In the genomic region with DNA sequence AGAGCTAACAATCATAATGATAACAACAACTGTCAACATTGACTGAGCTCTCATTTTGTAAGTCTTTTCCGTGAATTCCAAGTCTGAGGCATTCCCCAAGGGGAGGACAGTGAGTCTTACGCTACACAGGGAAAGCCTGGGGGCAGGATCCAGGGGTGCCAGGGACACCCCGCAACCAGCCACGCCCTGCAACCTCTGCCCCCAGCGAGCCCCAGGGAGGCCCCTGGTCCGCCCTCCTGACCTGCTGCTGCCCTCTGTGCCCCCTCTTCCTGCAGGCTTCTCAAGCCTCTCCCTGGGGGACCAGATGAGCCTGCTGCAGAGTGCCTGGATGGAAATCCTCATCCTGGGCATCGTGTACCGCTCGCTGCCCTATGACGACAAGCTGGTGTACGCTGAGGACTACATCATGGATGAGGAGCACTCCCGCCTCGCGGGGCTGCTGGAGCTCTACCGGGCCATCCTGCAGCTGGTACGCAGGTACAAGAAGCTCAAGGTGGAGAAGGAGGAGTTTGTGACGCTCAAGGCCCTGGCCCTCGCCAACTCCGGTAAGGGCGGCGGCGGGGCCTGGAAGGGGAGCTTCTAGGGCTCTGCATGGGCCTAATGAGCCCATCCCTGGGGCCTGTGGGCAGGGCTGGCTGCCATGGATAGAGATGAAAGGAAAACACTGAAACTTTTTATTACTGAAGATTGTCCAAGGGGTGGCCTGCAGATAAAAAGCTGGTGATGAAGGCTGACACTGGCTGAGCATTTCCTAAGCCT, we compare ENCODE assay signal across 18 cellular contexts.
DNase-seq lines count a peak whose midpoint lies in the region; ATAC-seq, FAIRE-seq and TF ChIP-seq lines count a peak whose summit lies in the region.
"Had no signal": no experiment of that assay in that cellular context is flagged by ENCODE, and none has a peak within 500 bp of the region (broad histone marks: within the 10 kb centered on the region; RNA-seq: fewer than 3 reads in every experiment).

No MANE protein-coding gene starts in this region.

- peak overlapping the region; percentile 37 for H2AK5ac ChIP-seq in neuronal stem cell (ENCODE audit: low read depth, low read length)

- H2AFZ ChIP-seq in neuronal stem cell (ENCODE audit: low read length): no peak overlapping the region
- H2AFZ ChIP-seq: GM23248 had no signal

- H3K9me3 ChIP-seq in neuronal stem cell (replicated peaks in 1 of 2; ENCODE audit: control insufficient read depth in 2 of 2, insufficient read depth in 1 of 2, low read depth in 1 of 2, low read length in 2 of 2): no peaks in the 10 kb centered on the region
- H3K9me3 ChIP-seq: A549, HAP-1 had no signal

- H3K27me3 ChIP-seq in H7 (ENCODE audit: control insufficient read depth, insufficient read depth, low read length) (no peaks in the 10 kb centered on the region), bronchial epithelial cell (ENCODE audit: control insufficient read depth, insufficient read depth, low read length) (peaks cover 4% of the 10 kb centered on the region), neuronal stem cell (ENCODE audit: control insufficient read depth in 3 of 3, insufficient read depth in 3 of 3, low read depth in 1 of 3, low read length in 3 of 3) (no peaks in the 10 kb centered on the region)

- WGBS in neuronal stem cell (ENCODE audit: extremely low coverage in 2 of 2, insufficient read length in 2 of 2, insufficient replicate concordance in 1 of 2), 2 donors: no CpG with 5 or more reads among the region's 22 CpGs

- no peak overlapping the region for H4K8ac ChIP-seq in neuronal stem cell (ENCODE audit: low read depth, low read length)

- no peak overlapping the region for H3K14ac ChIP-seq in neuronal stem cell (ENCODE audit: low read length)

- no peak overlapping the region for H3K27ac ChIP-seq in neuronal stem cell (replicated peaks; ENCODE audit: low read length)
- H3K27ac ChIP-seq: A549, GM23248 had no signal

- no peak overlapping the region for H2BK120ac ChIP-seq in neuronal stem cell (ENCODE audit: low read depth, low read length)

- peak overlapping the region; percentile 20 for H4K91ac ChIP-seq in neuronal stem cell (ENCODE audit: low read depth, low read length, poor library complexity)

- no peak overlapping the region for H3K27ac Mint-ChIP-seq in chondrocyte (ENCODE audit: unreplicated experiment)
- H3K27ac Mint-ChIP-seq: CD14-positive monocyte; CD8-positive, alpha-beta T cell; IgD-negative memory B cell had no signal

- no peak overlapping the region for H2BK5ac ChIP-seq in neuronal stem cell (ENCODE audit: low read length)

- no peaks in the 10 kb centered on the region for H3K36me3 ChIP-seq in H7 (replicated peaks; ENCODE audit: control insufficient read depth, insufficient read depth, low read length)
- no peaks in the 10 kb centered on the region for H3K36me3 ChIP-seq in bronchial epithelial cell (ENCODE audit: control insufficient read depth, insufficient read depth, low read length)
- no peaks in the 10 kb centered on the region for H3K36me3 ChIP-seq in neuronal stem cell (replicated peaks in 1 of 2; ENCODE audit: control insufficient read depth in 2 of 2, insufficient read depth in 2 of 2, low read length in 2 of 2)
- H3K36me3 ChIP-seq: HAP-1 had no signal

- H2BK12ac ChIP-seq in neuronal stem cell (ENCODE audit: low read length): no peak overlapping the region

- peaks cover 16% of the 10 kb centered on the region for H3K27me3 Mint-ChIP-seq in chondrocyte (ENCODE audit: low read depth)

- H2BK15ac ChIP-seq in neuronal stem cell (ENCODE audit: low read length): peak overlapping the region; percentile 12

- H3K4me3 Mint-ChIP-seq in chondrocyte (ENCODE audit: unreplicated experiment): no peak overlapping the region
- H3K4me3 Mint-ChIP-seq: CD14-positive monocyte; CD8-positive, alpha-beta T cell; IgD-negative memory B cell had no signal

- H3K36me3 Mint-ChIP-seq in chondrocyte (ENCODE audit: low read depth): no peaks in the 10 kb centered on the region
- H3K36me3 Mint-ChIP-seq: CD14-positive monocyte; CD8-positive, alpha-beta T cell; IgD-negative memory B cell had no signal

- no peaks in the 10 kb centered on the region for H3K79me1 ChIP-seq in neuronal stem cell (ENCODE audit: low read depth, low read length)

- H3K4me3 ChIP-seq in H7 (ENCODE audit: insufficient read depth, low read depth, low read length): no peak overlapping the region
- no peak overlapping the region for H3K4me3 ChIP-seq in bronchial epithelial cell (ENCODE audit: low read depth, low read length)
- H3K4me3 ChIP-seq in neuronal stem cell (ENCODE audit: low read length in 2 of 2): no peak overlapping the region
- H3K4me3 ChIP-seq: A549, GM23248, HAP-1 had no signal

- DNase-seq in H7 (peak; percentile 47), bronchial epithelial cell (ENCODE audit: low read depth) (no peak), neuronal stem cell (ENCODE audit: low spot score) (no peak), cerebellum (ENCODE audit: low spot score) (no peak), chondrocyte (ENCODE audit: low spot score) (no peak)
- DNase-seq: CD8-positive, alpha-beta T cell; COR-L47; DMS79 treated with DMSO at 0.1 percent for 48 hours; EL; GM23248; KG1 had no signal

- H3K23ac ChIP-seq in neuronal stem cell (ENCODE audit: low read depth, low read length, poor library complexity): peak overlapping the region; percentile 45

- H3K9ac ChIP-seq in neuronal stem cell (ENCODE audit: low read depth, low read length, poor library complexity): no peak overlapping the region
- H3K9ac ChIP-seq: GM23248 had no signal

- H3K9me3 Mint-ChIP-seq in chondrocyte (ENCODE audit: low read depth): no peaks in the 10 kb centered on the region
- H3K9me3 Mint-ChIP-seq: CD14-positive monocyte; CD8-positive, alpha-beta T cell; IgD-negative memory B cell had no signal

- peak overlapping the region; percentile 71 for H3K18ac ChIP-seq in neuronal stem cell (ENCODE audit: low read length)

- FAIRE-seq in bronchial epithelial cell (lab: Jason Lieb, UNC): peak; percentile 18
- FAIRE-seq: A549, D721Med, G401.6 had no signal

- H3K4ac ChIP-seq in neuronal stem cell (ENCODE audit: low read length): no peak overlapping the region

- H3K4me1 Mint-ChIP-seq in chondrocyte (ENCODE audit: low read depth): no peaks in the 10 kb centered on the region
- H3K4me1 Mint-ChIP-seq: CD14-positive monocyte, IgD-negative memory B cell had no signal

- ATAC-seq in HG03432 (IDR thresholded peaks at IDR 0.05; ENCODE audit: unreplicated experiment): peak; percentile 8
- ATAC-seq: A549; CD8-positive, alpha-beta T cell had no signal

- H3K4me2 ChIP-seq in neuronal stem cell (ENCODE audit: insufficient read depth, low read length, poor library complexity, severe bottlenecking): no peak overlapping the region
- H3K4me2 ChIP-seq: A549 had no signal

- TF ChIP-seq CTCF in bronchial epithelial cell (IDR thresholded peaks at IDR 0.05; ENCODE audit: insufficient read depth, low read length, severe bottlenecking): no peak
- no peak for TF ChIP-seq CTCF in chondrocyte (IDR thresholded peaks at IDR 0.05)

- H3K4me1 ChIP-seq in neuronal stem cell (ENCODE audit: control insufficient read depth in 2 of 2, insufficient read depth in 1 of 2, low read depth in 1 of 2, low read length in 2 of 2): peaks cover 0 to 9% of the 10 kb centered on the region in 2 donors
- H3K4me1 ChIP-seq: A549 had no signal
